8 cellular contexts compared by ENCODE assay signal in genomic region chr12:125183187-125184067, GRCh38. TPM values are rescaled to one million over a fixed set of nuclear protein-coding genes. Genes with fewer than 3 reads are reported as not detected.
A peak's percentile ranks its signal among the peaks of the same experiment; 100 is the strongest.
DNase-seq lines count a peak whose midpoint lies in the region; ATAC-seq and TF ChIP-seq lines count a peak whose summit lies in the region.

No MANE protein-coding gene starts in this region.

- intact Hi-C loops in mammary epithelial cell (cut with micrococcal nuclease): loop anchor here (1.0 to 10.0 kb wide), 5 partner anchors 149 to 1691 kb away; partner anchors contain the start of gene BRI3BP

- H3K27me3 ChIP-seq in mammary epithelial cell (ENCODE audit: insufficient read depth, low read length) (peaks cover 13% of the 10 kb centered on the region), kidney epithelial cell (ENCODE audit: control insufficient read depth, insufficient read depth, low read length) (peaks cover 53% of the 10 kb centered on the region)

- CTCF ChIA-PET in mammary epithelial cell (lab: Charles Lee; ENCODE audit: low non-redundant PET): interaction anchor here (0.6 kb wide), 3 partner anchors 20 to 1670 kb away, joined by 3 to 4 read pairs (median 3); no protein-coding TSS in a partner anchor

- TF ChIP-seq CTCF in VCaP (conservative IDR thresholded peaks at IDR 0.05): peak; percentile 99
- TF ChIP-seq CTCF in mammary epithelial cell (conservative IDR thresholded peaks at IDR 0.05 in 1 of 2, IDR thresholded peaks at IDR 0.05 in 1 of 2; ENCODE audit: extremely low read depth in 1 of 2, insufficient read depth in 1 of 2, low read depth in 1 of 2, low read length in 2 of 2): peak; percentile 97 to 99
- peak; percentile 99 for TF ChIP-seq CTCF in kidney epithelial cell (IDR thresholded peaks at IDR 0.05; ENCODE audit: insufficient read depth, low read length, poor library complexity, severe bottlenecking)

- in situ Hi-C loops in mammary epithelial cell (cut with MboI; ENCODE audit: low sequenced_read_pairs in 2 of 2): no loop called here

- 9% methylated on average over 25 of the region's 27 CpGs for WGBS in mammary epithelial cell (ENCODE audit: low coverage, missing lambda C conversion rate)

- BruUV-seq in mammary epithelial cell (replicated peaks; lab: Mats Ljungman, UMichigan): no TSS peak

- H3K79me2 ChIP-seq in mammary epithelial cell (ENCODE audit: insufficient read depth, low read length): no peaks in the 10 kb centered on the region

- H3K4me1 ChIP-seq in mammary epithelial cell (ENCODE audit: insufficient read depth, low read length): peaks cover 12% of the 10 kb centered on the region

- no peaks in the 10 kb centered on the region for H4K20me1 ChIP-seq in mammary epithelial cell (ENCODE audit: insufficient read depth, low read length)

- peak overlapping the region; percentile 34 for H3K4me2 ChIP-seq in mammary epithelial cell (ENCODE audit: insufficient read depth, low read depth, low read length)

- H3K36me3 ChIP-seq in mammary epithelial cell (ENCODE audit: insufficient read depth, low read length) (no peaks in the 10 kb centered on the region), kidney epithelial cell (ENCODE audit: control insufficient read depth, insufficient read depth, low read length) (no peaks in the 10 kb centered on the region)

- H2AFZ ChIP-seq in mammary epithelial cell (ENCODE audit: low read depth, low read length): no peak overlapping the region

- no peak overlapping the region for H3K9ac ChIP-seq in mammary epithelial cell (ENCODE audit: insufficient read depth, low read length)

- peak; percentile 32 for DNase-seq in NK-92 treated with Interleukin-12 subunit alpha and Interleukin-12 subunit beta, amount 100 ng/mL, for 24 hours (lab: John Stamatoyannopoulos, UW)
- DNase-seq in NK-92 (lab: John Stamatoyannopoulos, UW; ENCODE audit: unreplicated experiment): no peak
- DNase-seq in NCI-H1930 (lab: John Stamatoyannopoulos, UW): peak; percentile 44 to 67
- DNase-seq in mammary epithelial cell: peak; percentile 58
- DNase-seq in kidney epithelial cell (ENCODE audit: low read depth): peak; percentile 21
- DNase-seq in stimulated activated CD4-positive, alpha-beta T cell treated with anti-CD3 and anti-CD28 coated beads, Interleukin-1b, Interleukin-23, amount 100 ng/mL, for 48 hours: peak; percentile 77

- H3K27ac ChIP-seq in VCaP (no peak overlapping the region), mammary epithelial cell (ENCODE audit: insufficient read depth, low read depth, low read length) (no peak overlapping the region)

- H3K9me3 ChIP-seq in mammary epithelial cell (replicated peaks; ENCODE audit: insufficient read depth, low read length): no peaks in the 10 kb centered on the region

- H3K4me3 ChIP-seq in mammary epithelial cell (replicated peaks in 1 of 3; ENCODE audit: insufficient read depth in 1 of 3, low read depth in 2 of 3, low read length in 3 of 3) (no peak overlapping the region), kidney epithelial cell (ENCODE audit: low read depth, low read length) (no peak overlapping the region)

- ATAC-seq in HG02798 (IDR thresholded peaks at IDR 0.05; ENCODE audit: poor library complexity, unreplicated experiment): peak; percentile 79

- dilution Hi-C loops in mammary epithelial cell (cut with HindIII; ENCODE audit: low sequenced_read_pairs): no loop called here

RNA-seq across cellular contexts. Expression of gene TMEM132B, which starts 2.8 kb away (rescaled TPM):
- total RNA-seq in mammary epithelial cell (under 1 TPM; under 0.01 to 0.71 TPM), kidney epithelial cell (0.07 and 0.17 TPM in 2 replicates)
- 0.42 TPM for polyA plus RNA-seq in mammary epithelial cell
- polyA minus RNA-seq in mammary epithelial cell: 2.0 TPM
